In the genomic region with DNA sequence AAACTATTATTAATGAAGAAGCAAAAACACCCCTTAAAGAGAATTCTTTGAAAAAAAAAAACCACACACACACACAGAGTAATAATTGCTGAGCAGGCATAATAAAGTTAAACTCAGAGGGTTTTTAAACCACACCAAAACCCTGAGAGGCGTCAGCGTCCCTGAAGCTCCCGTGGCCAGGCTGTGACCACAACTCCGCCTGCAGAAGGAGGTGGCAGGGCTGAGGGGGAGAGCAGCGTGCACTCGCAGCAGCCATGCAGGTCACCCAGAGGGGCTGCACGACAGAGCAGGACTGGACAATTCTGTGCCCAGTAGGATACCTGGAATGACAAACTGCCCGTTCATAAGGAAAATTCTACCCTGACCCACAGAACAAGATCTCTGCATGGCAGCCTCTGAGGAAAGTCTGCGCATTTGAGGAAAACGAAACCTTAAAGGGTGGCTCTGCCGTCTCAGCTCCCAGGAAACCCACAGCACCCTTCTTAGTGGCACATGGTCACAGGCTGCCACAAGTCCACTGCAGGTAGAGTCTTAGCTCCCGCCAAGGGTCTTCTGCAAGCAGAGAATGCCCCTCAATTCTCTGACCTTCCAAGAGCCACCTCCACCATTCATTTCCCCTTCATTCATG, we compare ENCODE assay signal across 1 cellular context.
TF ChIP-seq lines count a peak whose summit lies in the region.

No MANE protein-coding gene starts in this region.

TF ChIP-seq in SK-N-SH, 30 proteins besides CTCF, POLR2A, EP300 and RAD21 (continued from another document):
- TF ChIP-seq, protein P1, sequence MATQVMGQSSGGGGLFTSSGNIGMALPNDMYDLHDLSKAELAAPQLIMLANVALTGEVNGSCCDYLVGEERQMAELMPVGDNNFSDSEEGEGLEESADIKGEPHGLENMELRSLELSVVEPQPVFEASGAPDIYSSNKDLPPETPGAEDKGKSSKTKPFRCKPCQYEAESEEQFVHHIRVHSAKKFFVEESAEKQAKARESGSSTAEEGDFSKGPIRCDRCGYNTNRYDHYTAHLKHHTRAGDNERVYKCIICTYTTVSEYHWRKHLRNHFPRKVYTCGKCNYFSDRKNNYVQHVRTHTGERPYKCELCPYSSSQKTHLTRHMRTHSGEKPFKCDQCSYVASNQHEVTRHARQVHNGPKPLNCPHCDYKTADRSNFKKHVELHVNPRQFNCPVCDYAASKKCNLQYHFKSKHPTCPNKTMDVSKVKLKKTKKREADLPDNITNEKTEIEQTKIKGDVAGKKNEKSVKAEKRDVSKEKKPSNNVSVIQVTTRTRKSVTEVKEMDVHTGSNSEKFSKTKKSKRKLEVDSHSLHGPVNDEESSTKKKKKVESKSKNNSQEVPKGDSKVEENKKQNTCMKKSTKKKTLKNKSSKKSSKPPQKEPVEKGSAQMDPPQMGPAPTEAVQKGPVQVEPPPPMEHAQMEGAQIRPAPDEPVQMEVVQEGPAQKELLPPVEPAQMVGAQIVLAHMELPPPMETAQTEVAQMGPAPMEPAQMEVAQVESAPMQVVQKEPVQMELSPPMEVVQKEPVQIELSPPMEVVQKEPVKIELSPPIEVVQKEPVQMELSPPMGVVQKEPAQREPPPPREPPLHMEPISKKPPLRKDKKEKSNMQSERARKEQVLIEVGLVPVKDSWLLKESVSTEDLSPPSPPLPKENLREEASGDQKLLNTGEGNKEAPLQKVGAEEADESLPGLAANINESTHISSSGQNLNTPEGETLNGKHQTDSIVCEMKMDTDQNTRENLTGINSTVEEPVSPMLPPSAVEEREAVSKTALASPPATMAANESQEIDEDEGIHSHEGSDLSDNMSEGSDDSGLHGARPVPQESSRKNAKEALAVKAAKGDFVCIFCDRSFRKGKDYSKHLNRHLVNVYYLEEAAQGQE (IDR thresholded peaks at IDR 0.05; ENCODE audit: low read depth, low read length) = no peak
- TF ChIP-seq RXRA (IDR thresholded peaks at IDR 0.05; ENCODE audit: borderline replicate concordance, low read depth) (no peak), RFX5 (IDR thresholded peaks at IDR 0.05; ENCODE audit: low read length) (no peak), TCF12 (IDR thresholded peaks at IDR 0.05) (no peak), TEAD4 (IDR thresholded peaks at IDR 0.05; ENCODE audit: borderline replicate concordance, insufficient read depth) (no peak), POLR2AphosphoS5 (IDR thresholded peaks at IDR 0.05; ENCODE audit: low read depth, low read length) (no peak)
- TF ChIP-seq, protein P2, sequence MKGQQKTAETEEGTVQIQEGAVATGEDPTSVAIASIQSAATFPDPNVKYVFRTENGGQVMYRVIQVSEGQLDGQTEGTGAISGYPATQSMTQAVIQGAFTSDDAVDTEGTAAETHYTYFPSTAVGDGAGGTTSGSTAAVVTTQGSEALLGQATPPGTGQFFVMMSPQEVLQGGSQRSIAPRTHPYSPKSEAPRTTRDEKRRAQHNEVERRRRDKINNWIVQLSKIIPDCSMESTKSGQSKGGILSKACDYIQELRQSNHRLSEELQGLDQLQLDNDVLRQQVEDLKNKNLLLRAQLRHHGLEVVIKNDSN (IDR thresholded peaks at IDR 0.05; ENCODE audit: borderline replicate concordance, low read depth) = no peak
